1 cellular context compared by ENCODE assay signal in genomic region chr19:51368366-51369282, GRCh38.
TF ChIP-seq lines count a peak whose summit lies in the region.

Gene CLDND2 (minus strand): TSS chr19:51369003. CDS start chr19:51368577, 426 bp downstream.

TF ChIP-seq in K562, 482 proteins besides CTCF, POLR2A, EP300 and RAD21 (continued from another document and continues in another):
- TF ChIP-seq TCF7 (IDR thresholded peaks at IDR 0.05; ENCODE audit: borderline replicate concordance) (no peak), PTTG1 (tag; IDR thresholded peaks at IDR 0.05; ENCODE audit: low read depth) (no peak), NFRKB (IDR thresholded peaks at IDR 0.05; ENCODE audit: low read depth) (no peak), NFXL1 (CRISPR knock-in tag; IDR thresholded peaks at IDR 0.05) (no peak), ZBTB17 (CRISPR knock-in tag; IDR thresholded peaks at IDR 0.05) (peak; percentile 30; the same call in 1 of the 2 replicates), PCBP2 (IDR thresholded peaks at IDR 0.05; ENCODE audit: low read depth, low read length, poor library complexity, severe bottlenecking) (no peak), KLF1 (tag; IDR thresholded peaks at IDR 0.05) (no peak), HOXB6 (CRISPR knock-in tag; IDR thresholded peaks at IDR 0.05; ENCODE audit: borderline replicate concordance) (no peak), EGR1 (conservative IDR thresholded peaks at IDR 0.05) (peak; percentile 79), NR2C2 (CRISPR knock-in tag; IDR thresholded peaks at IDR 0.05) (no peak), NR2C2 (tag; IDR thresholded peaks at IDR 0.05) (no peak; the same call in 1 of the 2 replicates), MCM2 (IDR thresholded peaks at IDR 0.05; ENCODE audit: low read depth) (no peak), UBTF (IDR thresholded peaks at IDR 0.05; ENCODE audit: borderline replicate concordance in 1 of 2, low read depth in 2 of 2, low read length in 2 of 2) (no peak), JUN (IDR thresholded peaks at IDR 0.05; ENCODE audit: borderline replicate concordance, low read depth, low read length) (no peak), JUN (CRISPR knock-in tag; IDR thresholded peaks at IDR 0.05; ENCODE audit: borderline replicate concordance) (0 out of 2 replicates have a peak, but pooled peaks have one; percentile 56), NR2C1 (IDR thresholded peaks at IDR 0.05) (no peak), NR2C1 (tag; IDR thresholded peaks at IDR 0.05) (no peak), SREBF2 (CRISPR knock-in tag; IDR thresholded peaks at IDR 0.05) (0 out of 2 replicates have a peak, but pooled peaks have one; percentile 46), ZSCAN32 (CRISPR knock-in tag; IDR thresholded peaks at IDR 0.05) (no peak), NCOA4 (IDR thresholded peaks at IDR 0.05; ENCODE audit: partially characterized antibody) (no peak), ZKSCAN8 (CRISPR knock-in tag; IDR thresholded peaks at IDR 0.05) (no peak), BDP1 (IDR thresholded peaks at IDR 0.05; ENCODE audit: insufficient read depth, insufficient read length) (no peak), TEAD2 (tag; IDR thresholded peaks at IDR 0.05) (no peak), GABPA (tag; conservative IDR thresholded peaks at IDR 0.05; ENCODE audit: low read depth) (no peak), MEIS2 (IDR thresholded peaks at IDR 0.05; ENCODE audit: partially characterized antibody) (no peak), YBX1 (IDR thresholded peaks at IDR 0.05) (no peak), ZNF124 (CRISPR knock-in tag; IDR thresholded peaks at IDR 0.05) (0 out of 2 replicates have a peak, but pooled peaks have one; percentile 76), KAT7 (CRISPR knock-in tag; IDR thresholded peaks at IDR 0.05; ENCODE audit: borderline replicate concordance) (peak; percentile 4; the same call in 1 of the 2 replicates), ZBTB7A (IDR thresholded peaks at IDR 0.05; ENCODE audit: borderline replicate concordance, control insufficient read depth, low read depth, low read length) (peak; percentile 64; the same call in 1 of the 2 replicates), NFE2L1 (tag; IDR thresholded peaks at IDR 0.05; ENCODE audit: borderline replicate concordance, low read depth) (no peak), HINFP (tag; conservative IDR thresholded peaks at IDR 0.05; ENCODE audit: low read depth) (no peak), ZNF12 (CRISPR knock-in tag; IDR thresholded peaks at IDR 0.05) (no peak), ATF6 (CRISPR knock-in tag; IDR thresholded peaks at IDR 0.05) (0 out of 2 replicates have a peak, but pooled peaks have one; percentile 34), TAL1 (IDR thresholded peaks at IDR 0.05) (no peak), YY1 (IDR thresholded peaks at IDR 0.05; ENCODE audit: borderline replicate concordance in 1 of 3, control insufficient read depth in 1 of 3, extremely low read depth in 1 of 3, insufficient read depth in 3 of 3, insufficient read length in 1 of 3, insufficient replicate concordance in 2 of 3, low read depth in 1 of 3, low read length in 2 of 3) (no peak), BHLHE40 (IDR thresholded peaks at IDR 0.05; ENCODE audit: low read length) (0 out of 2 replicates have a peak, but pooled peaks have one; percentile 1), POLR2B (IDR thresholded peaks at IDR 0.05; ENCODE audit: low read depth, partially characterized antibody) (no peak)
- TF ChIP-seq, protein P1, sequence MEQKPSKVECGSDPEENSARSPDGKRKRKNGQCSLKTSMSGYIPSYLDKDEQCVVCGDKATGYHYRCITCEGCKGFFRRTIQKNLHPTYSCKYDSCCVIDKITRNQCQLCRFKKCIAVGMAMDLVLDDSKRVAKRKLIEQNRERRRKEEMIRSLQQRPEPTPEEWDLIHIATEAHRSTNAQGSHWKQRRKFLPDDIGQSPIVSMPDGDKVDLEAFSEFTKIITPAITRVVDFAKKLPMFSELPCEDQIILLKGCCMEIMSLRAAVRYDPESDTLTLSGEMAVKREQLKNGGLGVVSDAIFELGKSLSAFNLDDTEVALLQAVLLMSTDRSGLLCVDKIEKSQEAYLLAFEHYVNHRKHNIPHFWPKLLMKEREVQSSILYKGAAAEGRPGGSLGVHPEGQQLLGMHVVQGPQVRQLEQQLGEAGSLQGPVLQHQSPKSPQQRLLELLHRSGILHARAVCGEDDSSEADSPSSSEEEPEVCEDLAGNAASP (IDR thresholded peaks at IDR 0.05), result no peak
- TF ChIP-seq, protein P2, sequence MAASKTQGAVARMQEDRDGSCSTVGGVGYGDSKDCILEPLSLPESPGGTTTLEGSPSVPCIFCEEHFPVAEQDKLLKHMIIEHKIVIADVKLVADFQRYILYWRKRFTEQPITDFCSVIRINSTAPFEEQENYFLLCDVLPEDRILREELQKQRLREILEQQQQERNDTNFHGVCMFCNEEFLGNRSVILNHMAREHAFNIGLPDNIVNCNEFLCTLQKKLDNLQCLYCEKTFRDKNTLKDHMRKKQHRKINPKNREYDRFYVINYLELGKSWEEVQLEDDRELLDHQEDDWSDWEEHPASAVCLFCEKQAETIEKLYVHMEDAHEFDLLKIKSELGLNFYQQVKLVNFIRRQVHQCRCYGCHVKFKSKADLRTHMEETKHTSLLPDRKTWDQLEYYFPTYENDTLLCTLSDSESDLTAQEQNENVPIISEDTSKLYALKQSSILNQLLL (CRISPR knock-in tag; IDR thresholded peaks at IDR 0.05; ENCODE audit: borderline replicate concordance), result no peak
- TF ChIP-seq, protein P3, sequence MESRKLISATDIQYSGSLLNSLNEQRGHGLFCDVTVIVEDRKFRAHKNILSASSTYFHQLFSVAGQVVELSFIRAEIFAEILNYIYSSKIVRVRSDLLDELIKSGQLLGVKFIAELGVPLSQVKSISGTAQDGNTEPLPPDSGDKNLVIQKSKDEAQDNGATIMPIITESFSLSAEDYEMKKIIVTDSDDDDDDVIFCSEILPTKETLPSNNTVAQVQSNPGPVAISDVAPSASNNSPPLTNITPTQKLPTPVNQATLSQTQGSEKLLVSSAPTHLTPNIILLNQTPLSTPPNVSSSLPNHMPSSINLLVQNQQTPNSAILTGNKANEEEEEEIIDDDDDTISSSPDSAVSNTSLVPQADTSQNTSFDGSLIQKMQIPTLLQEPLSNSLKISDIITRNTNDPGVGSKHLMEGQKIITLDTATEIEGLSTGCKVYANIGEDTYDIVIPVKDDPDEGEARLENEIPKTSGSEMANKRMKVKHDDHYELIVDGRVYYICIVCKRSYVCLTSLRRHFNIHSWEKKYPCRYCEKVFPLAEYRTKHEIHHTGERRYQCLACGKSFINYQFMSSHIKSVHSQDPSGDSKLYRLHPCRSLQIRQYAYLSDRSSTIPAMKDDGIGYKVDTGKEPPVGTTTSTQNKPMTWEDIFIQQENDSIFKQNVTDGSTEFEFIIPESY (CRISPR knock-in tag; IDR thresholded peaks at IDR 0.05), result 0 out of 2 replicates have a peak, but pooled peaks have one; percentile 8
- TF ChIP-seq, protein P4, sequence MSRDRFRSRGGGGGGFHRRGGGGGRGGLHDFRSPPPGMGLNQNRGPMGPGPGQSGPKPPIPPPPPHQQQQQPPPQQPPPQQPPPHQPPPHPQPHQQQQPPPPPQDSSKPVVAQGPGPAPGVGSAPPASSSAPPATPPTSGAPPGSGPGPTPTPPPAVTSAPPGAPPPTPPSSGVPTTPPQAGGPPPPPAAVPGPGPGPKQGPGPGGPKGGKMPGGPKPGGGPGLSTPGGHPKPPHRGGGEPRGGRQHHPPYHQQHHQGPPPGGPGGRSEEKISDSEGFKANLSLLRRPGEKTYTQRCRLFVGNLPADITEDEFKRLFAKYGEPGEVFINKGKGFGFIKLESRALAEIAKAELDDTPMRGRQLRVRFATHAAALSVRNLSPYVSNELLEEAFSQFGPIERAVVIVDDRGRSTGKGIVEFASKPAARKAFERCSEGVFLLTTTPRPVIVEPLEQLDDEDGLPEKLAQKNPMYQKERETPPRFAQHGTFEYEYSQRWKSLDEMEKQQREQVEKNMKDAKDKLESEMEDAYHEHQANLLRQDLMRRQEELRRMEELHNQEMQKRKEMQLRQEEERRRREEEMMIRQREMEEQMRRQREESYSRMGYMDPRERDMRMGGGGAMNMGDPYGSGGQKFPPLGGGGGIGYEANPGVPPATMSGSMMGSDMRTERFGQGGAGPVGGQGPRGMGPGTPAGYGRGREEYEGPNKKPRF (IDR thresholded peaks at IDR 0.05; ENCODE audit: low read depth, low read length), result no peak
- TF ChIP-seq, protein P5, sequence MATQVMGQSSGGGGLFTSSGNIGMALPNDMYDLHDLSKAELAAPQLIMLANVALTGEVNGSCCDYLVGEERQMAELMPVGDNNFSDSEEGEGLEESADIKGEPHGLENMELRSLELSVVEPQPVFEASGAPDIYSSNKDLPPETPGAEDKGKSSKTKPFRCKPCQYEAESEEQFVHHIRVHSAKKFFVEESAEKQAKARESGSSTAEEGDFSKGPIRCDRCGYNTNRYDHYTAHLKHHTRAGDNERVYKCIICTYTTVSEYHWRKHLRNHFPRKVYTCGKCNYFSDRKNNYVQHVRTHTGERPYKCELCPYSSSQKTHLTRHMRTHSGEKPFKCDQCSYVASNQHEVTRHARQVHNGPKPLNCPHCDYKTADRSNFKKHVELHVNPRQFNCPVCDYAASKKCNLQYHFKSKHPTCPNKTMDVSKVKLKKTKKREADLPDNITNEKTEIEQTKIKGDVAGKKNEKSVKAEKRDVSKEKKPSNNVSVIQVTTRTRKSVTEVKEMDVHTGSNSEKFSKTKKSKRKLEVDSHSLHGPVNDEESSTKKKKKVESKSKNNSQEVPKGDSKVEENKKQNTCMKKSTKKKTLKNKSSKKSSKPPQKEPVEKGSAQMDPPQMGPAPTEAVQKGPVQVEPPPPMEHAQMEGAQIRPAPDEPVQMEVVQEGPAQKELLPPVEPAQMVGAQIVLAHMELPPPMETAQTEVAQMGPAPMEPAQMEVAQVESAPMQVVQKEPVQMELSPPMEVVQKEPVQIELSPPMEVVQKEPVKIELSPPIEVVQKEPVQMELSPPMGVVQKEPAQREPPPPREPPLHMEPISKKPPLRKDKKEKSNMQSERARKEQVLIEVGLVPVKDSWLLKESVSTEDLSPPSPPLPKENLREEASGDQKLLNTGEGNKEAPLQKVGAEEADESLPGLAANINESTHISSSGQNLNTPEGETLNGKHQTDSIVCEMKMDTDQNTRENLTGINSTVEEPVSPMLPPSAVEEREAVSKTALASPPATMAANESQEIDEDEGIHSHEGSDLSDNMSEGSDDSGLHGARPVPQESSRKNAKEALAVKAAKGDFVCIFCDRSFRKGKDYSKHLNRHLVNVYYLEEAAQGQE (CRISPR knock-in tag; IDR thresholded peaks at IDR 0.05; ENCODE audit: low read depth), result no peak
- TF ChIP-seq, protein P6, sequence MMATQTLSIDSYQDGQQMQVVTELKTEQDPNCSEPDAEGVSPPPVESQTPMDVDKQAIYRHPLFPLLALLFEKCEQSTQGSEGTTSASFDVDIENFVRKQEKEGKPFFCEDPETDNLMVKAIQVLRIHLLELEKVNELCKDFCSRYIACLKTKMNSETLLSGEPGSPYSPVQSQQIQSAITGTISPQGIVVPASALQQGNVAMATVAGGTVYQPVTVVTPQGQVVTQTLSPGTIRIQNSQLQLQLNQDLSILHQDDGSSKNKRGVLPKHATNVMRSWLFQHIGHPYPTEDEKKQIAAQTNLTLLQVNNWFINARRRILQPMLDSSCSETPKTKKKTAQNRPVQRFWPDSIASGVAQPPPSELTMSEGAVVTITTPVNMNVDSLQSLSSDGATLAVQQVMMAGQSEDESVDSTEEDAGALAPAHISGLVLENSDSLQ (IDR thresholded peaks at IDR 0.05), result peak; percentile 27; the same call in 1 of the 2 replicates
